3 cellular contexts compared by ENCODE assay signal in the genomic region with DNA sequence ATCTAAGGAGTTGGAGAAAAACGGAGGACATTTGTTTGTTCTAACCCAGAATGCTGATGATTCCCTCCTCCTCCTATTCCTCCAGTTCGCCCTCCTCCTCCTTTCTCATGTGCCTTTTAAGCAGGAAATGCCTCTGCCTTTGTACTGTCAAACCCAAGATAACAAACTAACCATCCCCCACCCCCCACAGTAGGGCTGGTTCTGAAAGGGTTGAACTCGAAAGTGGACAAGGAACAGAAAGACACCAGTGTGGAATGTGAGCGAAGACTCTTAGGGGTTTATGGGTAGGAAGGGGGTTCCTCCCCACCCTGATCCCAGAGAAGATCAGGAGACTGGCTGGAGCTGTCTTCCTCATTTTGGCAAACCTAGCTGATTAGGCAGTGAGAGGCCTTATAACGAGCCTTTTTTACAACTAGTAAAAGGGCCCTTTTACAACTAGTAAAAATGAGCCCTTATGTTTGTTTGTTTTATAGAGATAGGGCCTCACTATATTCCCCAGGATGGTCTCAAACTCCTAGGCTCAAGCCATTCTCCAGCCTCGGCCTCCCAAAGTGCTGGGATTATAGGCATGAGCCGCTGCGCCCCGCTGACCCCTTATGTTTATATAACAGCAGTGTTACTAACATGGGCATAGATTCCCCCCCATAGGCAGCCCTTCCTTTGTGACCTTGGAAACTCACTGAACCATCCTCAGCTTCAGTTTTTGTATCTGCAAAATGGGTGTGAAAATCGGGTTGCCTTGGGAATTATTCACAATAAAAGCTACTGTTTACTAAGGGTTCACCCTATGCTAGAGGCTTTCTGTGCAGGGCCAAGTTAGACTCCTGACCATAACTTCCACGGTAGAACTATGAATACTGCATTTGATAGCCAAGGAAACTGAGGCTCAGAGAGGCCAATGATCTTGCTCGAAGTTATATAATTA.
A peak's percentile ranks its signal among the peaks of the same experiment; 100 is the strongest.
TF ChIP-seq lines count a peak whose summit lies in the region.

No MANE protein-coding gene starts in this region.

TF ChIP-seq in A549, 52 proteins besides CTCF, POLR2A, EP300 and RAD21:
- no peak for TF ChIP-seq USF2 (IDR thresholded peaks at IDR 0.05)
- no peak for TF ChIP-seq MYC (IDR thresholded peaks at IDR 0.05; ENCODE audit: borderline replicate concordance, low read length)
- no peak for TF ChIP-seq MAFK (IDR thresholded peaks at IDR 0.05; ENCODE audit: partially characterized antibody)
- TF ChIP-seq HMGXB4 (CRISPR knock-in tag; IDR thresholded peaks at IDR 0.05; ENCODE audit: borderline replicate concordance) = no peak
- TF ChIP-seq, protein P1, sequence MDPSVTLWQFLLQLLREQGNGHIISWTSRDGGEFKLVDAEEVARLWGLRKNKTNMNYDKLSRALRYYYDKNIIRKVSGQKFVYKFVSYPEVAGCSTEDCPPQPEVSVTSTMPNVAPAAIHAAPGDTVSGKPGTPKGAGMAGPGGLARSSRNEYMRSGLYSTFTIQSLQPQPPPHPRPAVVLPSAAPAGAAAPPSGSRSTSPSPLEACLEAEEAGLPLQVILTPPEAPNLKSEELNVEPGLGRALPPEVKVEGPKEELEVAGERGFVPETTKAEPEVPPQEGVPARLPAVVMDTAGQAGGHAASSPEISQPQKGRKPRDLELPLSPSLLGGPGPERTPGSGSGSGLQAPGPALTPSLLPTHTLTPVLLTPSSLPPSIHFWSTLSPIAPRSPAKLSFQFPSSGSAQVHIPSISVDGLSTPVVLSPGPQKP (IDR thresholded peaks at IDR 0.05; ENCODE audit: low read depth, low read length) = no peak
- no peak for TF ChIP-seq CEBPB (IDR thresholded peaks at IDR 0.05)
- TF ChIP-seq TFCP2L1 (CRISPR knock-in tag; IDR thresholded peaks at IDR 0.05) = no peak
- TF ChIP-seq HEYL (CRISPR knock-in tag; IDR thresholded peaks at IDR 0.05) = no peak
- no peak for TF ChIP-seq CBX8 (IDR thresholded peaks at IDR 0.05)
- no peak for TF ChIP-seq ZNF302 (CRISPR knock-in tag; IDR thresholded peaks at IDR 0.05)
- TF ChIP-seq FOSB (CRISPR knock-in tag; IDR thresholded peaks at IDR 0.05) = no peak

TF ChIP-seq in GM12891, 5 proteins besides CTCF, POLR2A, EP300 and RAD21:
- no peak for TF ChIP-seq PAX5 (IDR thresholded peaks at IDR 0.05; ENCODE audit: insufficient read depth, low read length, severe bottlenecking)
- TF ChIP-seq SPI1 (IDR thresholded peaks at IDR 0.05; ENCODE audit: low read depth, low read length) = peak; percentile 51
- TF ChIP-seq POLR2AphosphoS5 (IDR thresholded peaks at IDR 0.05; ENCODE audit: low read depth, low read length) = no peak

TF ChIP-seq in HepG2, 621 proteins besides CTCF, POLR2A, EP300 and RAD21 (continues in another document):
- TF ChIP-seq HNF4A (CRISPR knock-in tag; IDR thresholded peaks at IDR 0.05) = peak; percentile 36; the same call in 1 of the 2 replicates
- TF ChIP-seq HOXA7 (CRISPR knock-in tag; IDR thresholded peaks at IDR 0.05) = no peak
- TF ChIP-seq ESRRA (CRISPR knock-in tag; IDR thresholded peaks at IDR 0.05; ENCODE audit: low read depth) = peak; percentile 69; the same call in 1 of the 2 replicates
- TF ChIP-seq ZNF451 (CRISPR knock-in tag; IDR thresholded peaks at IDR 0.05) = 0 out of 2 replicates have a peak, but pooled peaks have one; percentile 36
- peak; percentile 42; the same call in 1 of the 2 replicates for TF ChIP-seq ZMYM4 (CRISPR knock-in tag; IDR thresholded peaks at IDR 0.05)
- no peak for TF ChIP-seq SRSF9 (IDR thresholded peaks at IDR 0.05; ENCODE audit: borderline replicate concordance, insufficient read depth, low read depth, low read length, poor library complexity, severe bottlenecking)
- TF ChIP-seq FOSL1 (CRISPR knock-in tag; IDR thresholded peaks at IDR 0.05; ENCODE audit: borderline replicate concordance) = no peak
- no peak for TF ChIP-seq CEBPG (CRISPR knock-in tag; IDR thresholded peaks at IDR 0.05)
- no peak for TF ChIP-seq FOXP1 (IDR thresholded peaks at IDR 0.05)
- TF ChIP-seq FOXP1 (CRISPR knock-in tag; IDR thresholded peaks at IDR 0.05) = no peak; the same call in 1 of the 2 replicates
- TF ChIP-seq HDAC2 (CRISPR knock-in tag; IDR thresholded peaks at IDR 0.05) = peak; percentile 8; the same call in 1 of the 2 replicates
- peak; percentile 24; the same call in 1 of the 2 replicates for TF ChIP-seq ZNF710 (CRISPR knock-in tag; IDR thresholded peaks at IDR 0.05; ENCODE audit: borderline replicate concordance)
- TF ChIP-seq ZBTB39 (CRISPR knock-in tag; IDR thresholded peaks at IDR 0.05) = peak; percentile 68; the same call in 1 of the 2 replicates
- TF ChIP-seq ZNF317 (CRISPR knock-in tag; IDR thresholded peaks at IDR 0.05) = peak; percentile 71; the same call in 1 of the 2 replicates
- TF ChIP-seq ZMYM3 (CRISPR knock-in tag; IDR thresholded peaks at IDR 0.05) = peak; percentile 93
- TF ChIP-seq, protein P2, sequence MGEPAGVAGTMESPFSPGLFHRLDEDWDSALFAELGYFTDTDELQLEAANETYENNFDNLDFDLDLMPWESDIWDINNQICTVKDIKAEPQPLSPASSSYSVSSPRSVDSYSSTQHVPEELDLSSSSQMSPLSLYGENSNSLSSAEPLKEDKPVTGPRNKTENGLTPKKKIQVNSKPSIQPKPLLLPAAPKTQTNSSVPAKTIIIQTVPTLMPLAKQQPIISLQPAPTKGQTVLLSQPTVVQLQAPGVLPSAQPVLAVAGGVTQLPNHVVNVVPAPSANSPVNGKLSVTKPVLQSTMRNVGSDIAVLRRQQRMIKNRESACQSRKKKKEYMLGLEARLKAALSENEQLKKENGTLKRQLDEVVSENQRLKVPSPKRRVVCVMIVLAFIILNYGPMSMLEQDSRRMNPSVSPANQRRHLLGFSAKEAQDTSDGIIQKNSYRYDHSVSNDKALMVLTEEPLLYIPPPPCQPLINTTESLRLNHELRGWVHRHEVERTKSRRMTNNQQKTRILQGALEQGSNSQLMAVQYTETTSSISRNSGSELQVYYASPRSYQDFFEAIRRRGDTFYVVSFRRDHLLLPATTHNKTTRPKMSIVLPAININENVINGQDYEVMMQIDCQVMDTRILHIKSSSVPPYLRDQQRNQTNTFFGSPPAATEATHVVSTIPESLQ (CRISPR knock-in tag; conservative IDR thresholded peaks at IDR 0.05) = no peak
- no peak for TF ChIP-seq ZBTB43 (CRISPR knock-in tag; conservative IDR thresholded peaks at IDR 0.05)
- TF ChIP-seq NFRKB (IDR thresholded peaks at IDR 0.05) = no peak
- TF ChIP-seq ZNF557 (CRISPR knock-in tag; IDR thresholded peaks at IDR 0.05) = 0 out of 2 replicates have a peak, but pooled peaks have one; percentile 9
- no peak for TF ChIP-seq ZNF331 (CRISPR knock-in tag; IDR thresholded peaks at IDR 0.05)
- peak; percentile 55; the same call in 1 of the 2 replicates for TF ChIP-seq ZNF468 (CRISPR knock-in tag; IDR thresholded peaks at IDR 0.05)
- no peak for TF ChIP-seq ZNF329 (CRISPR knock-in tag; IDR thresholded peaks at IDR 0.05; ENCODE audit: low read depth)
- peak; percentile 37 for TF ChIP-seq TCF7 (IDR thresholded peaks at IDR 0.05; ENCODE audit: low read depth)
- TF ChIP-seq SOX5 (CRISPR knock-in tag; IDR thresholded peaks at IDR 0.05; ENCODE audit: borderline replicate concordance) = peak; percentile 27
- TF ChIP-seq SOX13 (IDR thresholded peaks at IDR 0.05) = peak; percentile 41; the same call in 1 of the 2 replicates
- 0 out of 4 replicates have a peak, but pooled peaks of 1 of the 2 experiments have one; percentile 39 for TF ChIP-seq SOX13 (CRISPR knock-in tag; conservative IDR thresholded peaks at IDR 0.05 in 1 of 2, IDR thresholded peaks at IDR 0.05 in 1 of 2)
- TF ChIP-seq MAFG (CRISPR knock-in tag; IDR thresholded peaks at IDR 0.05) = no peak
- TF ChIP-seq ZNF121 (CRISPR knock-in tag; IDR thresholded peaks at IDR 0.05) = 0 out of 2 replicates have a peak, but pooled peaks have one; percentile 50
- TF ChIP-seq, protein P3, sequence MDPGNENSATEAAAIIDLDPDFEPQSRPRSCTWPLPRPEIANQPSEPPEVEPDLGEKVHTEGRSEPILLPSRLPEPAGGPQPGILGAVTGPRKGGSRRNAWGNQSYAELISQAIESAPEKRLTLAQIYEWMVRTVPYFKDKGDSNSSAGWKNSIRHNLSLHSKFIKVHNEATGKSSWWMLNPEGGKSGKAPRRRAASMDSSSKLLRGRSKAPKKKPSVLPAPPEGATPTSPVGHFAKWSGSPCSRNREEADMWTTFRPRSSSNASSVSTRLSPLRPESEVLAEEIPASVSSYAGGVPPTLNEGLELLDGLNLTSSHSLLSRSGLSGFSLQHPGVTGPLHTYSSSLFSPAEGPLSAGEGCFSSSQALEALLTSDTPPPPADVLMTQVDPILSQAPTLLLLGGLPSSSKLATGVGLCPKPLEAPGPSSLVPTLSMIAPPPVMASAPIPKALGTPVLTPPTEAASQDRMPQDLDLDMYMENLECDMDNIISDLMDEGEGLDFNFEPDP (CRISPR knock-in tag; conservative IDR thresholded peaks at IDR 0.05) = peak; percentile 82; the same call in 1 of the 2 replicates
- 0 out of 2 replicates have a peak, but pooled peaks have one; percentile 0 for TF ChIP-seq HOXA5 (CRISPR knock-in tag; IDR thresholded peaks at IDR 0.05)
- TF ChIP-seq ZNF224 (CRISPR knock-in tag; IDR thresholded peaks at IDR 0.05) = no peak
- peak; percentile 46 for TF ChIP-seq ASH2L (IDR thresholded peaks at IDR 0.05; ENCODE audit: insufficient read length, low read depth, low read length)
- TF ChIP-seq, protein P4, sequence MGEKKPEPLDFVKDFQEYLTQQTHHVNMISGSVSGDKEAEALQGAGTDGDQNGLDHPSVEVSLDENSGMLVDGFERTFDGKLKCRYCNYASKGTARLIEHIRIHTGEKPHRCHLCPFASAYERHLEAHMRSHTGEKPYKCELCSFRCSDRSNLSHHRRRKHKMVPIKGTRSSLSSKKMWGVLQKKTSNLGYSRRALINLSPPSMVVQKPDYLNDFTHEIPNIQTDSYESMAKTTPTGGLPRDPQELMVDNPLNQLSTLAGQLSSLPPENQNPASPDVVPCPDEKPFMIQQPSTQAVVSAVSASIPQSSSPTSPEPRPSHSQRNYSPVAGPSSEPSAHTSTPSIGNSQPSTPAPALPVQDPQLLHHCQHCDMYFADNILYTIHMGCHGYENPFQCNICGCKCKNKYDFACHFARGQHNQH (CRISPR knock-in tag; IDR thresholded peaks at IDR 0.05) = 0 out of 2 replicates have a peak, but pooled peaks have one; percentile 14
- TF ChIP-seq CHD4 (IDR thresholded peaks at IDR 0.05; ENCODE audit: borderline replicate concordance, low read length) = peak; percentile 99
- TF ChIP-seq ZNF660 (CRISPR knock-in tag; IDR thresholded peaks at IDR 0.05; ENCODE audit: borderline replicate concordance, low read depth) = no peak
- TF ChIP-seq ZFX (CRISPR knock-in tag; IDR thresholded peaks at IDR 0.05; ENCODE audit: low read depth) = 0 out of 2 replicates have a peak, but pooled peaks have one; percentile 40
- TF ChIP-seq ZSCAN25 (CRISPR knock-in tag; IDR thresholded peaks at IDR 0.05) = peak; percentile 7; the same call in 1 of the 2 replicates
- TF ChIP-seq NR2F1 (CRISPR knock-in tag; IDR thresholded peaks at IDR 0.05) = peak; percentile 33 to 59; a peak in 2 of 4 replicates
- peak; percentile 47; the same call in 1 of the 2 replicates for TF ChIP-seq ZNF652 (CRISPR knock-in tag; IDR thresholded peaks at IDR 0.05; ENCODE audit: borderline replicate concordance, low read depth)
- TF ChIP-seq, protein P5, sequence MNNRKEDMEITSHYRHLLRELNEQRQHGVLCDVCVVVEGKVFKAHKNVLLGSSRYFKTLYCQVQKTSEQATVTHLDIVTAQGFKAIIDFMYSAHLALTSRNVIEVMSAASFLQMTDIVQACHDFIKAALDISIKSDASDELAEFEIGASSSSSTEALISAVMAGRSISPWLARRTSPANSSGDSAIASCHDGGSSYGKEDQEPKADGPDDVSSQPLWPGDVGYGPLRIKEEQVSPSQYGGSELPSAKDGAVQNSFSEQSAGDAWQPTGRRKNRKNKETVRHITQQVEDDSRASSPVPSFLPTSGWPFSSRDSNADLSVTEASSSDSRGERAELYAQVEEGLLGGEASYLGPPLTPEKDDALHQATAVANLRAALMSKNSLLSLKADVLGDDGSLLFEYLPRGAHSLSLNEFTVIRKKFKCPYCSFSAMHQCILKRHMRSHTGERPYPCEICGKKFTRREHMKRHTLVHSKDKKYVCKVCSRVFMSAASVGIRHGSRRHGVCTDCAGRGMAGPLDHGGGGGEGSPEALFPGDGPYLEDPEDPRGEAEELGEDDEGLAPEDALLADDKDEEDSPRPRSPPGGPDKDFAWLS (CRISPR knock-in tag; IDR thresholded peaks at IDR 0.05; ENCODE audit: borderline replicate concordance) = no peak
- TF ChIP-seq ZNF670 (CRISPR knock-in tag; IDR thresholded peaks at IDR 0.05; ENCODE audit: borderline replicate concordance) = 0 out of 2 replicates have a peak, but pooled peaks have one; percentile 57
- no peak; the same call in none of the 2 replicates for TF ChIP-seq SAP130 (CRISPR knock-in tag; IDR thresholded peaks at IDR 0.05; ENCODE audit: low read depth)
- no peak for TF ChIP-seq NONO (IDR thresholded peaks at IDR 0.05)
- TF ChIP-seq NONO (CRISPR knock-in tag; conservative IDR thresholded peaks at IDR 0.05) = 0 out of 2 replicates have a peak, but pooled peaks have one; percentile 19
